15 cellular contexts compared by ENCODE assay signal in the genomic region with DNA sequence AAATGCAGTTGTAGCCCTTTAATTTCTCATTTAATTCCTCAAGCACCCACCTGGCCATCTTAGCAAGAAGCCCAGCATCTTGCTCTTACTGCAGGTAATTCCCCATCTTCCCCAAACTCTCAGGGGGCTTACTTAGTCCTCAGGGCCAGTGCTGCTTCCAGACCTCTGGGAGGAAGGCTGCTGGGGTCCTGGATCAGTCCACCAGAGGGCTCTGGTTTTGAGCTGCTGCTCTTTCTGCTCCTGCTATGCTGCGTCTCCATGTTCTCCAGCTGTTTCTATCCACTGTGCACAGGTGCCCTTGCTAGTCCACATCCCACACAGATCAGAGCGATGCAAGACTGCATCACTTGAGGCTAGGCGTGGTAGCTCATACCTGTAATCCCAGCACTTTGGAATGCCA. TPM values are rescaled to one million over a fixed set of nuclear protein-coding genes. Genes with fewer than 3 reads are reported as not detected.
DNase-seq lines count a peak whose midpoint lies in the region; ATAC-seq and TF ChIP-seq lines count a peak whose summit lies in the region.
"Had no signal": no experiment of that assay in that cellular context is flagged by ENCODE, and none has a peak within 500 bp of the region (broad histone marks: within the 10 kb centered on the region; RNA-seq: fewer than 3 reads in every experiment).

No MANE protein-coding gene starts in this region.

- H3K4me1 ChIP-seq in OCI-LY1 (ENCODE audit: insufficient read depth, low read length, severe bottlenecking) = no peaks in the 10 kb centered on the region
- peaks cover 12% of the 10 kb centered on the region for H3K4me1 ChIP-seq in neural progenitor cell
- H3K4me1 ChIP-seq: esophagus muscularis mucosa, sigmoid colon, SJSA1 had no signal

- H3K4me3 ChIP-seq in GM12864 (ENCODE audit: low read depth, low read length) (no peak overlapping the region), OCI-LY1 (ENCODE audit: low read depth, low read length, poor library complexity, severe bottlenecking) (no peak overlapping the region), neural progenitor cell (no peak overlapping the region)
- H3K4me3 ChIP-seq: esophagus muscularis mucosa, sigmoid colon, SJSA1 had no signal

- H3K9me3 ChIP-seq in OCI-LY1 (ENCODE audit: low read length) (no peaks in the 10 kb centered on the region), neural progenitor cell (ENCODE audit: low read depth) (no peaks in the 10 kb centered on the region)
- H3K9me3 ChIP-seq: esophagus muscularis mucosa, sigmoid colon, SJSA1 had no signal

- no peak overlapping the region for H3K27ac ChIP-seq in OCI-LY1 (ENCODE audit: low read depth, low read length, poor library complexity, severe bottlenecking)
- H3K27ac ChIP-seq in neural progenitor cell = no peak overlapping the region
- H3K27ac ChIP-seq: esophagus muscularis mucosa, sigmoid colon, SJSA1 had no signal

- H3K4me2 ChIP-seq in OCI-LY1 (ENCODE audit: low read length) = no peak overlapping the region
- no peak overlapping the region for H3K4me2 ChIP-seq in neural progenitor cell

- peaks cover 2% of the 10 kb centered on the region for H3K27me3 Mint-ChIP-seq in neural progenitor cell (ENCODE audit: insufficient read depth, low read depth)
- H3K27me3 Mint-ChIP-seq in activated T-helper 1 cell treated with anti-CD3 and anti-CD28 coated beads, Interleukin-12 subunit alpha, Interleukin-12 subunit beta, Interleukin-2, Interleukin-4 antibody, amounts not matched to agents 30 ng/mL and 10 ng/mL and 1 ng/mL, durations not matched to agents 14 hours and 24 hours and 36 hours (ENCODE audit: insufficient read depth) = peaks cover 29% of the 10 kb centered on the region

- DNase-seq in GM12864 (ENCODE audit: low read depth) (no peak), dermis blood vessel endothelial cell (peak; percentile 22), neural progenitor cell (ENCODE audit: low spot score) (peak; percentile 50), NCI-H2196 (lab: John Stamatoyannopoulos, UW; ENCODE audit: unreplicated experiment) (no peak)
- DNase-seq in activated T-helper 1 cell treated with anti-CD3 and anti-CD28 coated beads, Interleukin-12 subunit alpha, Interleukin-12 subunit beta, Interleukin-2, Interleukin-4 antibody, amounts not matched to agents 30 ng/mL and 10 ng/mL and 1 ng/mL, durations not matched to agents 14 hours and 24 hours and 36 hours (ENCODE audit: low spot score) = no peak
- DNase-seq: activated naive CD4-positive, alpha-beta T cell; CD4-positive, CD25-positive, alpha-beta regulatory T cell; NCI-H2081 treated with DMSO at 0.1 percent for 48 hours; NK-92 treated with Interleukin-12 subunit alpha and Interleukin-12 subunit beta, amount 100 ng/mL, for 24 hours; sigmoid colon; stimulated activated naive CD4-positive, alpha-beta T cell had no signal

- H3F3A ChIP-seq in OCI-LY1 (ENCODE audit: insufficient read depth, low read length) (no peaks in the 10 kb centered on the region), neural progenitor cell (ENCODE audit: low read depth) (no peaks in the 10 kb centered on the region)

- H3K79me2 ChIP-seq in OCI-LY1 (ENCODE audit: insufficient read depth, low read length) = no peaks in the 10 kb centered on the region
- H3K79me2 ChIP-seq in neural progenitor cell (ENCODE audit: low read depth) = no peaks in the 10 kb centered on the region

- intact Hi-C loops in activated T-helper 1 cell treated with anti-CD3 and anti-CD28 coated beads, Interleukin-12 subunit alpha, Interleukin-12 subunit beta, Interleukin-2, Interleukin-4 antibody, amounts not matched to agents 30 ng/mL and 10 ng/mL and 1 ng/mL, durations not matched to agents 14 hours and 24 hours and 36 hours (cut with micrococcal nuclease) = no loop called here

- TF ChIP-seq CTCF in GM12864 (IDR thresholded peaks at IDR 0.05; ENCODE audit: low read depth, low read length, missing control alignments) = peak; percentile 16
- peak; percentile 8; the same call in 1 of the 2 replicates for TF ChIP-seq CTCF in OCI-LY1 (IDR thresholded peaks at IDR 0.05; ENCODE audit: low read length)
- TF ChIP-seq CTCF in neural progenitor cell (IDR thresholded peaks at IDR 0.05) = peak; percentile 47

- H3K9me3 Mint-ChIP-seq in neural progenitor cell = no peaks in the 10 kb centered on the region
- no peaks in the 10 kb centered on the region for H3K9me3 Mint-ChIP-seq in activated T-helper 1 cell treated with anti-CD3 and anti-CD28 coated beads, Interleukin-12 subunit alpha, Interleukin-12 subunit beta, Interleukin-2, Interleukin-4 antibody, amounts not matched to agents 30 ng/mL and 10 ng/mL and 1 ng/mL, durations not matched to agents 14 hours and 24 hours and 36 hours

- no peak overlapping the region for H3K4me3 Mint-ChIP-seq in neural progenitor cell
- H3K4me3 Mint-ChIP-seq in activated T-helper 1 cell treated with anti-CD3 and anti-CD28 coated beads, Interleukin-12 subunit alpha, Interleukin-12 subunit beta, Interleukin-2, Interleukin-4 antibody, amounts not matched to agents 30 ng/mL and 10 ng/mL and 1 ng/mL, durations not matched to agents 14 hours and 24 hours and 36 hours = no peak overlapping the region
- H3K4me3 Mint-ChIP-seq: CD4-positive, CD25-positive, alpha-beta regulatory T cell had no signal

- H3K9ac ChIP-seq in OCI-LY1 (ENCODE audit: low read length) (no peak overlapping the region), neural progenitor cell (no peak overlapping the region)

- H4K20me1 ChIP-seq in OCI-LY1 (ENCODE audit: insufficient read depth, low read length) (no peaks in the 10 kb centered on the region), neural progenitor cell (ENCODE audit: low read depth) (no peaks in the 10 kb centered on the region)

- H3K27me3 ChIP-seq in OCI-LY1 (ENCODE audit: insufficient read depth, low read length) (peaks cover 3% of the 10 kb centered on the region; the same call in 1 of the 2 replicates), neural progenitor cell (no peaks in the 10 kb centered on the region)
- H3K27me3 ChIP-seq: esophagus muscularis mucosa, sigmoid colon had no signal

- ATAC-seq in HG03280 (IDR thresholded peaks at IDR 0.05; ENCODE audit: unreplicated experiment) = no peak

- H3K4me1 Mint-ChIP-seq in neural progenitor cell = no peaks in the 10 kb centered on the region
- H3K4me1 Mint-ChIP-seq in activated T-helper 1 cell treated with anti-CD3 and anti-CD28 coated beads, Interleukin-12 subunit alpha, Interleukin-12 subunit beta, Interleukin-2, Interleukin-4 antibody, amounts not matched to agents 30 ng/mL and 10 ng/mL and 1 ng/mL, durations not matched to agents 14 hours and 24 hours and 36 hours (ENCODE audit: low read depth) = no peaks in the 10 kb centered on the region
- H3K4me1 Mint-ChIP-seq: CD4-positive, CD25-positive, alpha-beta regulatory T cell had no signal

- no peak overlapping the region for H2AFZ ChIP-seq in OCI-LY1 (ENCODE audit: low read length)
- no peak overlapping the region for H2AFZ ChIP-seq in neural progenitor cell (replicated peaks)

- peaks cover 6% of the 10 kb centered on the region for H3K36me3 Mint-ChIP-seq in neural progenitor cell
- H3K36me3 Mint-ChIP-seq in activated T-helper 1 cell treated with anti-CD3 and anti-CD28 coated beads, Interleukin-12 subunit alpha, Interleukin-12 subunit beta, Interleukin-2, Interleukin-4 antibody, amounts not matched to agents 30 ng/mL and 10 ng/mL and 1 ng/mL, durations not matched to agents 14 hours and 24 hours and 36 hours (ENCODE audit: low read depth) = no peaks in the 10 kb centered on the region
- H3K36me3 Mint-ChIP-seq: CD4-positive, CD25-positive, alpha-beta regulatory T cell had no signal

- no peak overlapping the region for H3K27ac Mint-ChIP-seq in neural progenitor cell
- H3K27ac Mint-ChIP-seq in activated T-helper 1 cell treated with anti-CD3 and anti-CD28 coated beads, Interleukin-12 subunit alpha, Interleukin-12 subunit beta, Interleukin-2, Interleukin-4 antibody, amounts not matched to agents 30 ng/mL and 10 ng/mL and 1 ng/mL, durations not matched to agents 14 hours and 24 hours and 36 hours = no peak overlapping the region

- H3K36me3 ChIP-seq in OCI-LY1 (ENCODE audit: insufficient read depth, low read length) (no peaks in the 10 kb centered on the region), neural progenitor cell (no peaks in the 10 kb centered on the region)
- H3K36me3 ChIP-seq: SJSA1 had no signal

- no peaks in the 10 kb centered on the region for H3K9me2 ChIP-seq in OCI-LY1 (ENCODE audit: low read depth, low read length)

RNA-seq across cellular contexts. Expression of a gene that starts 34.5 kb away (rescaled TPM):
- total RNA-seq in dermis blood vessel endothelial cell (35.1 and 51.1 TPM in 2 replicates), neural progenitor cell (ENCODE audit: low replicate concordance) (16.0 and 34.4 TPM in 2 replicates)
- total RNA-seq in activated T-helper 1 cell treated with anti-CD3 and anti-CD28 coated beads, Interleukin-12 subunit alpha, Interleukin-12 subunit beta, Interleukin-2, Interleukin-4 antibody, amounts not matched to agents 30 ng/mL and 10 ng/mL and 1 ng/mL, durations not matched to agents 14 hours and 24 hours and 36 hours = 15.0 and 16.6 TPM in 2 replicates

Comparison
In these comparisons a context has a peak if more than half of its experiments do, and no peak if none do; other contexts are left out.
1. DNase-seq: peak in dermis blood vessel endothelial cell (single experiment) and neural progenitor cell (single experiment); none in GM12864 (single experiment), NCI-H2196 (single experiment) and activated T-helper 1 cell treated with anti-CD3 and anti-CD28 coated beads, Interleukin-12 subunit alpha, Interleukin-12 subunit beta, Interleukin-2, Interleukin-4 antibody, amounts not matched to agents 30 ng/mL and 10 ng/mL and 1 ng/mL, durations not matched to agents 14 hours and 24 hours and 36 hours (single experiment).
2. Peak in every context shown above with its lines, with median percentiles within 50 percentile points of each other: CTCF ChIP-seq.